In the genomic region with DNA sequence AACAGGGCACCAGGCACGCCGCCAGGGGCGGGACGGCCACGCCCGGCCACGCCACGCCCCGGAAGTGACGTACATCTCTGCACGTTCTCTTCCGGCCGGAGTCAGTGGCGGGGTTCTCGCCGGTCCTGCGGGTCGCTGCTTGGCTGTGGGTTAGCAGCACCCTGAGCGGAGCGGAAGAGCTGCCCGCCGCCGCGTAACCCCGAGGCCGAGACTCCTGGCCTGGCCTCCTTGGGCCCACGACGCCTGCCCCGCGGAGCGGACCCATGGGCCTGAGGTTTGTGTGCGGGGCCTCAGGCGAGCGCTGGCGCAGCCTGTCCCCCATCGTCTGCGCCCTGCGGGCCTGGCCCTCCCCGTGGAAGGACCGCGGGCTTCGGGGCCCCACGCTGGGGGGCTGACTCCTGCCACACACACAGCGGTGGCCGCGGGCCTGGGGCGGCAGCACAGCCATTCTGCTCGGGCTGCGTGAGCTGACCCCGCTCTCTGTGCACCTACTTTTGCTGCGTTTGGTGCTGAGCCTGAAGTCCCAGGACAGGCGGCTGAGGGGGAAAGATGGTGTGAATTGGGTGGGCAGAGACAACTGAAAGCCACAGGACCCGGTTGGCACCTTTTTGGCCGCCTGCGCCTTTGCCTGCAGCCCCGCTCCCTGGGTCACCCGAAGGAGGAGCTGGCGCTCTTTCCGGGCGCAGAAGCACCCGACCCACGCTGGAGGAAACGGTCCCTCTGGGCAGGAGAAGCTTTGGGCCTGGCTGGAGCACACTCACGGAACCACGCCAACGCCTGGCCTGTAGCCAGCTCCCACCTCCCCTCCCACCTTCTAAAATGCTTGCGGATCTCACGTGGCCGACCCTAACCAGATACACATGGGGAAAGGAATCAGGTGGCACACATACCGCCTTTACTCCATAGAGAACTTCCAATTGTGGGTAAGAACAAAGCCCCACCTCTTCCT, we compare ENCODE assay signal across 1 cellular context.
TF ChIP-seq lines count a peak whose summit lies in the region.

No MANE protein-coding gene starts in this region.

TF ChIP-seq in endothelial cell of umbilical vein, 7 proteins besides CTCF, POLR2A, EP300 and RAD21:
- TF ChIP-seq MYC (IDR thresholded peaks at IDR 0.05; ENCODE audit: low read depth, low read length) = peak; percentile 34
- TF ChIP-seq POLR2AphosphoS5 (IDR thresholded peaks at IDR 0.05; ENCODE audit: insufficient read depth, low read depth, low read length) = peak; percentile 90
- TF ChIP-seq FOS (IDR thresholded peaks at IDR 0.05; ENCODE audit: borderline replicate concordance, insufficient read depth, low read length) = no peak
- peak; percentile 39 for TF ChIP-seq MAX (IDR thresholded peaks at IDR 0.05; ENCODE audit: insufficient read depth, insufficient read length)
